In genomic region chr10:25578061-25578460, GRCh38 we compare ENCODE assay signal across 23 cellular contexts.
DNase-seq lines count a peak whose midpoint lies in the region; ATAC-seq and TF ChIP-seq lines count a peak whose summit lies in the region.
"Had no signal": no experiment of that assay in that cellular context is flagged by ENCODE, and none has a peak within 500 bp of the region (broad histone marks: within the 10 kb centered on the region; RNA-seq: fewer than 3 reads in every experiment).

No MANE protein-coding gene starts in this region.

- peak overlapping the region; percentile 83 for H3K27ac Mint-ChIP-seq in mesothelial cell of epicardium
- H3K27ac Mint-ChIP-seq: CD14-positive monocyte; CD4-positive, alpha-beta memory T cell; CD4-positive, CD25-positive, alpha-beta regulatory T cell; CD8-positive, alpha-beta memory T cell had no signal

- H3K4me3 ChIP-seq in RWPE2 (ENCODE audit: severe bottlenecking) (no peak overlapping the region), epithelial cell of esophagus (ENCODE audit: low read length) (no peak overlapping the region)
- H3K4me3 ChIP-seq: A549, BLaER1, GM12878 had no signal

- DNase-seq in RWPE2 (ENCODE audit: low spot score) (no peak), epithelial cell of esophagus (ENCODE audit: low read depth) (peak; percentile 27), mesothelial cell of epicardium (ENCODE audit: low spot score in 2 of 2, unreplicated experiment in 2 of 2) (no peak), GM13977 (ENCODE audit: low spot score) (no peak), NCI-H69 (lab: John Stamatoyannopoulos, UW) (no peak)
- DNase-seq: BE2C; CD4-positive, alpha-beta memory T cell; CD4-positive, CD25-positive, alpha-beta regulatory T cell; CD8-positive, alpha-beta memory T cell; COR-L47; DMS 273 treated with DMSO at 0.1 percent for 48 hours; DMS153; DMS53; DMS79; DND-41; EL; GDM1 had no signal

- in situ Hi-C loops in GM13977 (cut with MboI; ENCODE audit: low pct_unique_long_range_greater_than_20kb, low sequenced_read_pairs, unreplicated experiment), result no loop called here

- no peak overlapping the region for H3K4me3 Mint-ChIP-seq in mesothelial cell of epicardium
- H3K4me3 Mint-ChIP-seq: CD14-positive monocyte; CD4-positive, alpha-beta memory T cell; CD4-positive, CD25-positive, alpha-beta regulatory T cell; CD8-positive, alpha-beta memory T cell had no signal

- peak; percentile 31; the same call in 1 of the 3 replicates for ATAC-seq in RWPE2 (ENCODE audit: low read depth)
- ATAC-seq in GM18519 (IDR thresholded peaks at IDR 0.05; ENCODE audit: low FRiP score, unreplicated experiment), result no peak
- ATAC-seq: A549, GM12878 had no signal

- no peak for TF ChIP-seq CTCF in RWPE2 (IDR thresholded peaks at IDR 0.05; ENCODE audit: poor library complexity, severe bottlenecking)
- no peak for TF ChIP-seq CTCF in epithelial cell of esophagus (IDR thresholded peaks at IDR 0.05; ENCODE audit: insufficient read depth, low read depth, low read length, missing control alignments)
- no peak for TF ChIP-seq CTCF in mesothelial cell of epicardium (IDR thresholded peaks at IDR 0.05; ENCODE audit: unreplicated experiment)
- TF ChIP-seq CTCF in GM13977 (IDR thresholded peaks at IDR 0.05; ENCODE audit: extremely low read depth, insufficient read depth, missing control alignments), result no peak

- no peaks in the 10 kb centered on the region for H3K27me3 Mint-ChIP-seq in mesothelial cell of epicardium (ENCODE audit: low read depth)
- H3K27me3 Mint-ChIP-seq: CD4-positive, alpha-beta memory T cell; CD4-positive, CD25-positive, alpha-beta regulatory T cell; CD8-positive, alpha-beta memory T cell had no signal

- H3K27me3 ChIP-seq in RWPE2 (ENCODE audit: insufficient read depth, poor library complexity, severe bottlenecking), result no peaks in the 10 kb centered on the region
- H3K27me3 ChIP-seq: BE2C, BLaER1 had no signal

- no peak overlapping the region for H3K27ac ChIP-seq in RWPE2 (ENCODE audit: poor library complexity, severe bottlenecking)
- H3K27ac ChIP-seq: 22Rv1, A549, BLaER1 had no signal

- no peaks in the 10 kb centered on the region for H3K4me1 ChIP-seq in RWPE2 (ENCODE audit: insufficient read depth, poor library complexity, severe bottlenecking)
- H3K4me1 ChIP-seq: A549, BE2C, BLaER1 had no signal

- no peaks in the 10 kb centered on the region for H3K9me3 Mint-ChIP-seq in mesothelial cell of epicardium

- no peaks in the 10 kb centered on the region for H3K9me3 ChIP-seq in RWPE2 (ENCODE audit: severe bottlenecking)
- H3K9me3 ChIP-seq: A549, BE2C, BLaER1 had no signal

- peaks cover 57% of the 10 kb centered on the region for H3K4me1 Mint-ChIP-seq in mesothelial cell of epicardium
- H3K4me1 Mint-ChIP-seq: CD14-positive monocyte; CD4-positive, alpha-beta memory T cell; CD4-positive, CD25-positive, alpha-beta regulatory T cell; CD8-positive, alpha-beta memory T cell had no signal

- no peaks in the 10 kb centered on the region for H3K36me3 ChIP-seq in RWPE2 (ENCODE audit: low read depth)
- H3K36me3 ChIP-seq: BE2C, BLaER1 had no signal

- H3K36me3 Mint-ChIP-seq in mesothelial cell of epicardium, result no peaks in the 10 kb centered on the region
- H3K36me3 Mint-ChIP-seq: CD14-positive monocyte; CD4-positive, alpha-beta memory T cell; CD4-positive, CD25-positive, alpha-beta regulatory T cell; CD8-positive, alpha-beta memory T cell had no signal
